ENCODE assay signal across 17 cellular contexts in the genomic region with DNA sequence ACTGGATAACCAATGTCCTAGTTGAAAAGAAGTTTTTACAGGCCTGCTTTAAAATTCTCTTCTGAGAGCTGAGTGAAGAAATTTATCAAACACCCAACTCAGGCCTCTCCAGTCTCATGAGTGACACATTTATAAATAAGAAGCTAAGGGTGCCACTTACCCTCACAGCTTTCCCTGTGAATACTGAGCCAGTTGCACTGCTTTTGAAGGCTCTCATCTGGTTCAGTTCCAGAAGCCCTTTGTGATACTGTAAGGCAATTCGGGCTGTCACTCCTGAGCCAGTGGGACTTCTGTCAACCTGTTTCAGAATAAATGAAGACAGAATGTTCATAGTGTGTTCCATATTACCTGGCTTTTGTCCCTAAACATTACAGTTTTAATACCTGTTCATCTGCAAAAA. TPM values are rescaled to one million over a fixed set of nuclear protein-coding genes. Genes with fewer than 3 reads are reported as not detected.
DNase-seq lines count a peak whose midpoint lies in the region; ATAC-seq, FAIRE-seq and TF ChIP-seq lines count a peak whose summit lies in the region.
"Had no signal": no experiment of that assay in that cellular context is flagged by ENCODE, and none has a peak within 500 bp of the region (broad histone marks: within the 10 kb centered on the region; RNA-seq: fewer than 3 reads in every experiment).

No MANE protein-coding gene starts in this region.

- no peak for TF ChIP-seq CTCF in left lung (IDR thresholded peaks at IDR 0.05)

- peaks cover 7 to 26% (median 13%) of the 10 kb centered on the region in 5 donors for H3K36me3 Mint-ChIP-seq in naive thymus-derived CD4-positive, alpha-beta T cell

- H3K4me3 Mint-ChIP-seq in naive thymus-derived CD4-positive, alpha-beta T cell = no peak overlapping the region
- H3K4me3 Mint-ChIP-seq: B cell; CD8-positive, alpha-beta T cell; IgD-negative memory B cell had no signal

- no peaks in the 10 kb centered on the region for H3K9me3 Mint-ChIP-seq in naive thymus-derived CD4-positive, alpha-beta T cell
- H3K9me3 Mint-ChIP-seq: CD8-positive, alpha-beta T cell; IgD-negative memory B cell had no signal

- H3K27me3 ChIP-seq in left lung = no peaks in the 10 kb centered on the region
- H3K27me3 ChIP-seq in naive thymus-derived CD4-positive, alpha-beta T cell (ENCODE audit: control insufficient read depth in 2 of 2, insufficient read depth in 2 of 2, low read length in 2 of 2) = no peaks in the 10 kb centered on the region
- H3K27me3 ChIP-seq: BLaER1 treated with 17β-estradiol and CSF1 and Interleukin-3, amounts not matched to agents 10 nM and 100 nM had no signal

- CTCF ChIA-PET in naive thymus-derived CD4-positive, alpha-beta T cell (lab: Charles Lee) = no interaction called here

- DNase-seq in G401 (ENCODE audit: low spot score) (peak; percentile 32), HTR-8/SVneo (ENCODE audit: insufficient read length, low spot score) (no peak), left cardiac atrium (no peak), left lung (no peak), kidney glomerular epithelial cell (lab: John Stamatoyannopoulos, UW) (no peak)
- no peak for DNase-seq in naive thymus-derived CD4-positive, alpha-beta T cell
- DNase-seq: Calu3; CD8-positive, alpha-beta T cell; DMS79 treated with DMSO at 0.1 percent for 48 hours; GM23248 had no signal

- ATAC-seq in left cardiac atrium (peak; percentile 80 to 82), left lung (peak; percentile 75), HG02759 (IDR thresholded peaks at IDR 0.05; ENCODE audit: unreplicated experiment) (no peak)
- no peak for ATAC-seq in naive thymus-derived CD4-positive, alpha-beta T cell
- ATAC-seq: CD8-positive, alpha-beta T cell; GM12878; HepG2 had no signal

- intact Hi-C loops in left cardiac atrium (cut with DNase I) (no loop called here), left lung (cut with DNase I) (no loop called here)
- intact Hi-C loops in naive thymus-derived CD4-positive, alpha-beta T cell (cut with micrococcal nuclease) = no loop called here

- H3K9me3 ChIP-seq in left lung = no peaks in the 10 kb centered on the region
- no peaks in the 10 kb centered on the region for H3K9me3 ChIP-seq in naive thymus-derived CD4-positive, alpha-beta T cell (ENCODE audit: control insufficient read depth in 2 of 3, low read length in 3 of 3)
- H3K9me3 ChIP-seq: BLaER1 treated with 17β-estradiol and CSF1 and Interleukin-3, amounts not matched to agents 10 nM and 100 nM; HAP-1 had no signal

- H3K27ac ChIP-seq in left lung = no peak overlapping the region
- no peak overlapping the region for H3K27ac ChIP-seq in naive thymus-derived CD4-positive, alpha-beta T cell (ENCODE audit: low read depth, low read length)
- H3K27ac ChIP-seq: BLaER1 treated with 17β-estradiol and CSF1 and Interleukin-3, amounts not matched to agents 10 nM and 100 nM; GM23248 had no signal

- in situ Hi-C loops in G401 (cut with HindIII; ENCODE audit: low sequenced_read_pairs) = no loop called here

- peaks cover 0 to 11% of the 10 kb centered on the region in 2 donors for H3K4me1 ChIP-seq in left lung
- H3K4me1 ChIP-seq in naive thymus-derived CD4-positive, alpha-beta T cell (ENCODE audit: control insufficient read depth in 2 of 2, insufficient read depth in 2 of 2, low read length in 2 of 2) = no peaks in the 10 kb centered on the region
- H3K4me1 ChIP-seq: HAP-1 had no signal

- H3K27me3 Mint-ChIP-seq in naive thymus-derived CD4-positive, alpha-beta T cell = no peaks in the 10 kb centered on the region
- H3K27me3 Mint-ChIP-seq: B cell, IgD-negative memory B cell had no signal

- FAIRE-seq in HTR-8/SVneo (lab: Jason Lieb, UNC) = peak; percentile 79
- FAIRE-seq: GM12878, HepG2 had no signal

- POLR2A ChIA-PET in naive thymus-derived CD4-positive, alpha-beta T cell (lab: Charles Lee) = interaction anchor here (1.0 to 1.2 kb wide), 2 partner anchors 9 to 11 kb away, joined by 3 read pairs; partner anchors contain the start of genes GPR135, JKAMP and L3HYPDH

- H3K4me1 Mint-ChIP-seq in naive thymus-derived CD4-positive, alpha-beta T cell = peaks cover 9 to 36% (median 30%) of the 10 kb centered on the region in 7 donors

- H3K36me3 ChIP-seq in left lung = peaks cover 0 to 55% of the 10 kb centered on the region in 2 donors
- peaks cover 0 to 32% (median 3%) of the 10 kb centered on the region in 3 experiments for H3K36me3 ChIP-seq in naive thymus-derived CD4-positive, alpha-beta T cell (ENCODE audit: control insufficient read depth in 2 of 3, insufficient read depth in 3 of 3, low read length in 3 of 3)

- no peak overlapping the region for H3K27ac Mint-ChIP-seq in naive thymus-derived CD4-positive, alpha-beta T cell
- H3K27ac Mint-ChIP-seq: B cell; CD8-positive, alpha-beta T cell had no signal

- no peak overlapping the region for H3K4me3 ChIP-seq in left lung
- H3K4me3 ChIP-seq in naive thymus-derived CD4-positive, alpha-beta T cell (ENCODE audit: low read length) = no peak overlapping the region
- H3K4me3 ChIP-seq: BLaER1 treated with 17β-estradiol and CSF1 and Interleukin-3, amounts not matched to agents 10 nM and 100 nM; GM12878; GM23248; HAP-1 had no signal

RNA-seq across cellular contexts. Expression of gene L3HYPDH, which starts 8.5 kb away (rescaled TPM):
- 19.4 and 26.6 TPM in 2 replicates for total RNA-seq in G401 (2014; rRNA removed; shearing (Covaris generic))
- 10 to 100 TPM; 15.2 to 22.0 TPM for total RNA-seq in left cardiac atrium
- 10 to 100 TPM; 15.8 to 21.2 TPM for total RNA-seq in left lung
- 10 to 100 TPM; 18.9 to 55.9 (median 24.2) TPM for total RNA-seq in naive thymus-derived CD4-positive, alpha-beta T cell
- polyA plus RNA-seq in naive thymus-derived CD4-positive, alpha-beta T cell = 1 to 10 TPM; 2.9 to 6.1 TPM

RNA-seq across cellular contexts. Expression of gene JKAMP, which starts 8.6 kb away (rescaled TPM):
- total RNA-seq in G401 (2014; rRNA removed; shearing (Covaris generic)) = 77.3 and 89.4 TPM in 2 replicates
- total RNA-seq in left cardiac atrium (10 to 100 TPM; 31.6 to 31.7 TPM), left lung (10 to 100 TPM; 41.6 to 53.3 TPM)
- 10 to 100 TPM; 12.2 to 33.7 (median 32.5) TPM for total RNA-seq in naive thymus-derived CD4-positive, alpha-beta T cell
- 10 to 100 TPM; 39.1 to 54.1 TPM for polyA plus RNA-seq in naive thymus-derived CD4-positive, alpha-beta T cell

RNA-seq across cellular contexts. Expression of gene GPR135, which starts 10.5 kb away (rescaled TPM):
- total RNA-seq in G401 (2014; rRNA removed; shearing (Covaris generic)) = 0.06 and 0.71 TPM in 2 replicates
- total RNA-seq in left cardiac atrium = 1 to 10 TPM; 2.7 to 2.8 TPM
- total RNA-seq in left lung = 1 to 10 TPM; 1.7 to 2.6 TPM
- total RNA-seq in naive thymus-derived CD4-positive, alpha-beta T cell = 1 to 10 TPM; 1.3 to 2.7 (median 2.2) TPM
- polyA plus RNA-seq in naive thymus-derived CD4-positive, alpha-beta T cell = under 1 TPM; 0.11 to 0.25 TPM

Comparison
In these comparisons a context has a peak if more than half of its experiments do, and no peak if none do; other contexts are left out.
1. ATAC-seq: peak in left cardiac atrium (2 of 2) and left lung (single experiment); none in naive thymus-derived CD4-positive, alpha-beta T cell (single experiment) and HG02759 (single experiment).